ENCODE assay signal across 8 cellular contexts in the genomic region with DNA sequence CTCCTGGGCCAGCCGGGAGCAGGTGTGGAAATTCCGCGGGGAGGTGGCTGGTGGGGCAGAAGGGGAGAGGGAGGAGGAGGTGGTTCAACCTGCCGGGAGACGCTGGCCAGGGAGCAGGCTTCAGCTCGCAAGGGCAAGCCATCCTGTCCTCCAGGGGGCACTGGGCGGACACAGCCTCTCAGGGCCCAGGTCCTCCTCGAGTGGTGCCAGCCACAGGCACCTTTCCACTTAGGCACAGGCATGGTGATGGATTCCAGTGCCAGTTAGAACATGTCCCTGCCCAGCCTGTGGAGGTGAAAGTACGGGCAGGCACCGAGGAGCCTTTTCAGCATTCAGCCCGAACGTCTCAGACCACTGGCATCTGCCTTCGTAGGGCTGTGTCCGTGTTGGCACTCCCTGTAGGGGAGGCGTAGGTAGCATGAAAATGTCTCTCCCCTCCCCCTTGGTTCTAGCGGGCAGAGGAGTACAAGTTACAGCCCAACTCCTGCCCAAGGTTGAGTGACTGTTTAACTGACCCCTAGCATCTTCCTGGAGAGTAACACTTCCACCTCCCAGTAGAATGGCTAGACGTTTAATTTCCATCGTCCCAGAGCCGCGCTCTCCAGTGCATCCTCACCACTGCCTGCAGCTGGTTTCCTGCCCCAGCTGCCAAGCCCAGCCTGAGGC. TPM values are rescaled to one million over a fixed set of nuclear protein-coding genes. Genes with fewer than 3 reads are reported as not detected.
DNase-seq lines count a peak whose midpoint lies in the region; ATAC-seq and TF ChIP-seq lines count a peak whose summit lies in the region.

No MANE protein-coding gene starts in this region.

- DNase-seq in Calu3 (peak; percentile 77), T-helper 17 cell (no peak), fibroblast of lung (ENCODE audit: low read depth in 2 of 2) (peak; percentile 35 to 53), natural killer cell (peak; percentile 29), NOMO-1 (lab: John Stamatoyannopoulos, UW; ENCODE audit: unreplicated experiment in 2 of 2) (no peak), KBM-7 (no peak)

- no peaks in the 10 kb centered on the region for H3K9me3 Mint-ChIP-seq in Calu3 (ENCODE audit: low read depth, unreplicated experiment)
- no peaks in the 10 kb centered on the region for H3K9me3 Mint-ChIP-seq in natural killer cell

- in situ Hi-C loops in KBM-7 (cut with MboI; ENCODE audit: low pct_unique_long_range_greater_than_20kb, low sequenced_read_pairs), result no loop called here

- peak overlapping the region; percentile 60 to 81 (median 64) for H3K4me3 ChIP-seq in fibroblast of lung (replicated peaks in 1 of 4; ENCODE audit: control extremely low read depth in 1 of 4, insufficient read depth in 1 of 4, low read depth in 3 of 4, low read length in 4 of 4)

- H3K27me3 Mint-ChIP-seq in Calu3 (ENCODE audit: unreplicated experiment), result no peaks in the 10 kb centered on the region
- peaks cover 64% of the 10 kb centered on the region for H3K27me3 Mint-ChIP-seq in T-helper 17 cell
- H3K27me3 Mint-ChIP-seq in natural killer cell (ENCODE audit: low read depth in 2 of 2), result peaks cover 31 to 46% of the 10 kb centered on the region in 2 donors

- no peaks in the 10 kb centered on the region for H3K36me3 ChIP-seq in fibroblast of lung (ENCODE audit: control insufficient read depth, insufficient read depth, low read length)

- peaks cover 14% of the 10 kb centered on the region for H3K4me1 ChIP-seq in fibroblast of lung (ENCODE audit: control insufficient read depth, extremely low read depth, insufficient read depth, low read length)

- no peaks in the 10 kb centered on the region for H4K20me1 ChIP-seq in fibroblast of lung (ENCODE audit: control insufficient read depth, extremely low read depth, insufficient read depth, low read length)

- CTCF ChIA-PET in Calu3 (lab: Charles Lee), result interaction anchor here (0.7 to 1.3 kb wide), 7 partner anchors 13 to 237 kb away, joined by 3 to 6 read pairs (median 3); no protein-coding TSS in a partner anchor

- no peaks in the 10 kb centered on the region for H3K9me3 ChIP-seq in T-helper 17 cell (ENCODE audit: control insufficient read depth, low read length, poor library complexity, severe bottlenecking)
- no peaks in the 10 kb centered on the region for H3K9me3 ChIP-seq in fibroblast of lung (ENCODE audit: control insufficient read depth, insufficient read depth, low read depth, low read length)

- H3K36me3 Mint-ChIP-seq in Calu3 (ENCODE audit: insufficient read depth, unreplicated experiment) (peaks cover 17% of the 10 kb centered on the region), T-helper 17 cell (ENCODE audit: low read depth) (peaks cover 4% of the 10 kb centered on the region), natural killer cell (no peaks in the 10 kb centered on the region)

- peak; percentile 12 for ATAC-seq in HG03432 (IDR thresholded peaks at IDR 0.05; ENCODE audit: unreplicated experiment)
- ATAC-seq in T-helper 17 cell, result no peak
- ATAC-seq in natural killer cell, result peak in 2 of 3 donors; percentile 34 to 47
- ATAC-seq in HG03571 (IDR thresholded peaks at IDR 0.05; ENCODE audit: unreplicated experiment), result no peak

- H3K4me3 Mint-ChIP-seq in Calu3 (ENCODE audit: low read depth, unreplicated experiment) (peak overlapping the region; percentile 81), T-helper 17 cell (peak overlapping the region; percentile 47), natural killer cell (peak overlapping the region; percentile 68)

- H2AFZ ChIP-seq in fibroblast of lung (ENCODE audit: low read length), result peak overlapping the region; percentile 26

- H3K4me1 Mint-ChIP-seq in Calu3 (ENCODE audit: low read depth, unreplicated experiment), result peaks cover 8% of the 10 kb centered on the region
- peaks cover 10% of the 10 kb centered on the region for H3K4me1 Mint-ChIP-seq in T-helper 17 cell
- peaks cover 5 to 28% of the 10 kb centered on the region in 2 donors for H3K4me1 Mint-ChIP-seq in natural killer cell

- peak; percentile 53 for TF ChIP-seq CTCF in Calu3 (IDR thresholded peaks at IDR 0.05; ENCODE audit: unreplicated experiment)
- TF ChIP-seq CTCF in fibroblast of lung (conservative IDR thresholded peaks at IDR 0.05 in 1 of 2, IDR thresholded peaks at IDR 0.05 in 1 of 2; ENCODE audit: low read depth in 1 of 2, low read length in 2 of 2), result peak; percentile 44 to 67
- no peak for TF ChIP-seq CTCF in natural killer cell (IDR thresholded peaks at IDR 0.05)

- H3K27ac Mint-ChIP-seq in Calu3 (ENCODE audit: unreplicated experiment) (no peak overlapping the region), T-helper 17 cell (no peak overlapping the region), natural killer cell (peak overlapping the region in 1 of 2 donors; percentile 65)

- peak overlapping the region; percentile 58 for H3K9ac ChIP-seq in fibroblast of lung (ENCODE audit: insufficient read depth, low read length)

- peak overlapping the region; percentile 10 for H3K27ac ChIP-seq in fibroblast of lung (ENCODE audit: insufficient read depth, low read length)

- H3K27me3 ChIP-seq in fibroblast of lung (ENCODE audit: control insufficient read depth, insufficient read depth, low read length), result no peaks in the 10 kb centered on the region

- no TSS peak for BruUV-seq in Calu3 (replicated peaks; lab: Mats Ljungman, UMichigan)

- H3K4me2 ChIP-seq in fibroblast of lung (ENCODE audit: extremely low read depth, insufficient read depth, low read length), result peak overlapping the region; percentile 88

- intact Hi-C loops in Calu3 (cut with micrococcal nuclease; ENCODE audit: unreplicated experiment), result loop anchor here (5.0 kb wide), 1 partner anchor 37 kb away; no protein-coding TSS in a partner anchor
- intact Hi-C loops in natural killer cell (cut with micrococcal nuclease), result no loop called here

- peaks cover 3% of the 10 kb centered on the region for H3K79me2 ChIP-seq in fibroblast of lung (ENCODE audit: control insufficient read depth, insufficient read depth, low read length)

RNA-seq across cellular contexts. Expression of a gene that starts 48.9 kb away (rescaled TPM):
- total RNA-seq in Calu3 (2022), result 56.3 and 59.0 TPM in 2 replicates
- not detected for total RNA-seq in T-helper 17 cell
- total RNA-seq in fibroblast of lung, result 5.6 and 16.5 TPM in 2 replicates
- polyA plus RNA-seq in fibroblast of lung, result 13.4 and 14.6 TPM in 2 replicates
- polyA plus RNA-seq in fibroblast of lung (2012), result 16.8 and 21.4 TPM in 2 replicates
- polyA minus RNA-seq in fibroblast of lung (ENCODE audit: low replicate concordance), result 52.2 and 67.8 TPM in 2 replicates
- 1 to 10 TPM in 1 of 3 donors, under 1 TPM in 1, not detected in 1; 0.19 to 2.5 TPM for total RNA-seq in natural killer cell

Comparison
In these comparisons a context has a peak if more than half of its experiments do, and no peak if none do; other contexts are left out.
1. DNase-seq: peak in Calu3 (single experiment), fibroblast of lung (2 of 2) and natural killer cell (single experiment); none in T-helper 17 cell (0 of 3), NOMO-1 (0 of 2) and KBM-7 (single experiment).
2. ATAC-seq: peak in HG03432 (single experiment) and natural killer cell (2 of 3); none in T-helper 17 cell (single experiment) and HG03571 (single experiment).
3. Peak in every context shown above with its lines, with median percentiles within 50 percentile points of each other: H3K4me3 Mint-ChIP-seq.